8 cellular contexts compared by ENCODE assay signal in genomic region chr17:41786227-41787020, GRCh38. TPM values are rescaled to one million over a fixed set of nuclear protein-coding genes. Genes with fewer than 3 reads are reported as not detected.
DNase-seq lines count a peak whose midpoint lies in the region; ATAC-seq and TF ChIP-seq lines count a peak whose summit lies in the region.

Gene JUP, minus strand, starts transcription at chr17:41786711. Its CDS starts 14,857 bp downstream, at chr17:41771854.

- H3K36me3 ChIP-seq in DND-41 (ENCODE audit: insufficient read depth, low read length) = no peaks in the 10 kb centered on the region
- H3K36me3 ChIP-seq in parathyroid adenoma (ENCODE audit: control insufficient read depth, insufficient read depth, low read length) = no peaks in the 10 kb centered on the region
- no peaks in the 10 kb centered on the region for H3K36me3 ChIP-seq in tibial artery

- peak within 1 kb of the TSS in 1 of 2 donors; percentile 43 for H3K27ac Mint-ChIP-seq in T-cell

- H3K27me3 Mint-ChIP-seq in T-cell = peaks cover 4 to 41% of the 10 kb centered on the region in 2 donors

- no peaks in the 10 kb centered on the region for H3K36me3 Mint-ChIP-seq in T-cell

- H3K4me3 ChIP-seq in DND-41 (ENCODE audit: low read depth in 1 of 2, low read length in 2 of 2) (no peak within 1 kb of the TSS), parathyroid adenoma (ENCODE audit: low read depth, low read length) (peak within 1 kb of the TSS; percentile 76), tibial artery (peak within 1 kb of the TSS; percentile 61 to 72)

- H3K9ac ChIP-seq in DND-41 (ENCODE audit: low read depth, low read length) (no peak within 1 kb of the TSS), parathyroid adenoma (no peak within 1 kb of the TSS)

- H3K4me2 ChIP-seq in DND-41 (ENCODE audit: insufficient read depth, low read length) (no peak within 1 kb of the TSS), parathyroid adenoma (ENCODE audit: low read length) (peak within 1 kb of the TSS; percentile 92)

- no peaks in the 10 kb centered on the region for H3K9me3 Mint-ChIP-seq in T-cell

- H2AFZ ChIP-seq in DND-41 (ENCODE audit: low read depth, low read length) = no peak within 1 kb of the TSS
- peak within 1 kb of the TSS; percentile 85 for H2AFZ ChIP-seq in parathyroid adenoma

- no peaks in the 10 kb centered on the region for H4K20me1 ChIP-seq in DND-41 (ENCODE audit: insufficient read depth, low read length)

- H3K27ac ChIP-seq in DND-41 (ENCODE audit: low read length) = no peak within 1 kb of the TSS
- peak within 1 kb of the TSS; percentile 73 for H3K27ac ChIP-seq in parathyroid adenoma
- H3K27ac ChIP-seq in tibial artery = peak within 1 kb of the TSS; percentile 68 to 72

- ATAC-seq in DND-41 (ENCODE audit: insufficient read depth, low read depth) (peak; percentile 54; the same call in 1 of the 3 replicates), T-cell (replicated peaks in 1 of 4) (peak; percentile 88 to 95 (median 88))

- H3K79me2 ChIP-seq in DND-41 (ENCODE audit: insufficient read depth, low read length) (no peaks in the 10 kb centered on the region), parathyroid adenoma (peaks cover 27% of the 10 kb centered on the region)

- H3K4me1 Mint-ChIP-seq in T-cell = peaks cover 26 to 40% (median 26%) of the 10 kb centered on the region in 3 donors

- H3K4me1 ChIP-seq in DND-41 (ENCODE audit: insufficient read depth, low read length) = no peaks in the 10 kb centered on the region
- peaks cover 13% of the 10 kb centered on the region for H3K4me1 ChIP-seq in parathyroid adenoma
- peaks cover 0 to 45% (median 26%) of the 10 kb centered on the region in 4 donors for H3K4me1 ChIP-seq in tibial artery

- H3K27me3 ChIP-seq in DND-41 (ENCODE audit: insufficient read depth, low read length, poor library complexity) (peaks cover 4% of the 10 kb centered on the region), parathyroid adenoma (ENCODE audit: control insufficient read depth, insufficient read depth, low read length) (no peaks in the 10 kb centered on the region), tibial artery (peaks cover 0 to 44% of the 10 kb centered on the region in 2 donors)

- DNase-seq in DND-41 (peak; percentile 32), HEK293T (ENCODE audit: extremely low spot score) (peak; percentile 100), NCI-H1417 (lab: John Stamatoyannopoulos, UW) (peak; percentile 99), T-cell (peak; percentile 75 to 92 (median 88)), amniotic epithelial cell (ENCODE audit: low read depth) (peak; percentile 99), cardiac septum (ENCODE audit: low spot score) (peak; percentile 99), tibial artery (peak; percentile 99)

- intact Hi-C loops in cardiac septum (cut with DNase I) = loop anchor here (2.0 kb wide), 1 partner anchor 98 kb away; the partner anchor contains the start of gene EIF1
- intact Hi-C loops in tibial artery (cut with DNase I; ENCODE audit: low total_unique reads) = no loop called here

- H3K4me3 Mint-ChIP-seq in T-cell = peak within 1 kb of the TSS; percentile 70 to 75 (median 71)

- CTCF ChIA-PET in HEK293T (lab: Yijun Ruan, JAX) (interaction anchor here (0.6 to 3.5 kb wide), 33 partner anchors 9 to 1114 kb away, joined by 3 to 32 read pairs (median 4); partner anchors contain the start of genes ACLY and EIF1), T-cell (lab: Charles Lee) (interaction anchor here in 1 of 2 donors (0.7 to 0.8 kb wide), 2 partner anchors 13 to 26 kb away, joined by 4 to 6 read pairs; partner anchors contain the start of genes FKBP10 and P3H4)

- H3K9me3 ChIP-seq in DND-41 (ENCODE audit: insufficient read depth, low read length, severe bottlenecking) = no peaks in the 10 kb centered on the region
- H3K9me3 ChIP-seq in parathyroid adenoma (ENCODE audit: control insufficient read depth, low read length) = no peaks in the 10 kb centered on the region
- no peaks in the 10 kb centered on the region for H3K9me3 ChIP-seq in tibial artery

- POLR2A ChIA-PET in HEK293T (lab: Yijun Ruan, JAX) = interaction anchor here (0.6 to 4.6 kb wide), 27 partner anchors 9 to 144 kb away, joined by 3 to 46 read pairs (median 5); partner anchors contain the start of genes ACLY, EIF1, FKBP10 and HAP1
- POLR2A ChIA-PET in T-cell (lab: Charles Lee) = no interaction called here

- TF ChIP-seq CTCF in DND-41 (IDR thresholded peaks at IDR 0.05; ENCODE audit: borderline replicate concordance, extremely low read depth, low read length, poor library complexity, severe bottlenecking) = no peak
- peak; percentile 72 for TF ChIP-seq CTCF in parathyroid adenoma (IDR thresholded peaks at IDR 0.05)
- TF ChIP-seq CTCF in tibial artery (IDR thresholded peaks at IDR 0.05) = peak; percentile 15 to 26

TF ChIP-seq in HEK293T, 16 proteins besides CTCF, POLR2A, EP300 and RAD21:
- no peak for TF ChIP-seq TARDBP (IDR thresholded peaks at IDR 0.05)
- peak; percentile 100 for TF ChIP-seq PKNOX1 (IDR thresholded peaks at IDR 0.05)
- no peak for TF ChIP-seq FOXK2 (IDR thresholded peaks at IDR 0.05)
- TF ChIP-seq CTBP1 (IDR thresholded peaks at IDR 0.05; ENCODE audit: borderline replicate concordance) = no peak
- no peak for TF ChIP-seq ELF4 (IDR thresholded peaks at IDR 0.05)
- no peak for TF ChIP-seq FOXM1 (IDR thresholded peaks at IDR 0.05; ENCODE audit: borderline replicate concordance)

RNA-seq across cellular contexts. Expression of gene JUP, which starts in this region (rescaled TPM):
- total RNA-seq in T-cell = 1 to 10 TPM; 1.1 to 4.8 (median 3.4) TPM
- total RNA-seq in cardiac septum = 150 TPM

Comparison
In these comparisons a context has a peak if more than half of its experiments do, and no peak if none do; other contexts are left out.
1. RNA of gene JUP (total RNA-seq): 150 TPM in cardiac septum (single experiment); 1.1 to 4.8 TPM in T-cell; every median in the first group is over 10 times any median in the second.
2. DNase-seq: peak in every context shown above with its lines; median percentile 100 in HEK293T; 99 in NCI-H1417; 99 in amniotic epithelial cell; 99 in cardiac septum; 99 in tibial artery; 88 in T-cell; 32 in DND-41.
3. H3K4me3 ChIP-seq: peak in parathyroid adenoma (single experiment) and tibial artery (2 of 2); none in DND-41 (0 of 2).